Comparison of ENCODE assay signal across 13 cellular contexts in the genomic region with DNA sequence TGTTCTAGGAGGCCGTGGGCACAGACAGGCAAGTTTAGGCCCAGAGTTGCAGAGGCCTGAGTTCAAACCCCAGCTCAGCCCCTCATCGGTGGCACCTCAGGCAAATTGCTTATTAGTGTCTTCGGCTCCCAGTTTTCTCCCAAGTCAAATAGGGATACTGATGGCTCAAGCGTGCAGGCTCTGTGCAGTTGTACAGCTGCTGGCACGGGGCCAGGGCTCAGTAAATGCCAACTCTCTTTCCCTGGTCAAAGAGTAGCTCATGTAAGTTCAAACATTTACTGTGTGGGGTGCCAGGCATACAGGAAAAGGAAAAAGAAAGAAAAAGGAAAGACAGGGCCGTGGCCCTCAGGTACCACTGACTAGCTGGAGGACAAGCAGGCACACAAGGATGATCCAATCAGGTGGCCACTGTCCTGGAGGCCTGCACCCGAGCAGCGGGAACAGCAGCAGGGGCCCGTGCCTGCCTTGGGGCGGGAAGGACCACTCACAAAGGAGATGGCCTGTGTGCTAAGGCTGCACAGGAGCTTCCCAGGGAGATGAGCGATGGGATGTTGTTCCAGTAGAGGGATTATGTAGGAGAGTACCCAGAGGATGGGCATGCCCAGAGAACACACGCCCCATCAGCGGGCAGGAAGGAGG.
DNase-seq lines count a peak whose midpoint lies in the region; ATAC-seq and TF ChIP-seq lines count a peak whose summit lies in the region.
"Had no signal": no experiment of that assay in that cellular context is flagged by ENCODE, and none has a peak within 500 bp of the region (broad histone marks: within the 10 kb centered on the region; RNA-seq: fewer than 3 reads in every experiment).

No MANE protein-coding gene starts in this region.

- H3K27me3 Mint-ChIP-seq in activated CD8-positive, alpha-beta T cell treated with anti-CD3 and anti-CD28 coated beads for 36 hours, result no peaks in the 10 kb centered on the region

- H3K27ac ChIP-seq in skeletal muscle tissue (ENCODE audit: low read depth, low read length), result peak overlapping the region; percentile 82
- H3K27ac ChIP-seq: brain microvascular endothelial cell had no signal

- TF ChIP-seq CTCF in LNCaP clone FGC (IDR thresholded peaks at IDR 0.05; ENCODE audit: control insufficient read depth, extremely low read depth, insufficient read depth), result no peak
- TF ChIP-seq CTCF in activated CD8-positive, alpha-beta T cell treated with anti-CD3 and anti-CD28 coated beads for 36 hours (IDR thresholded peaks at IDR 0.05), result no peak

- no peaks in the 10 kb centered on the region for H3K27me3 ChIP-seq in skeletal muscle tissue (ENCODE audit: control insufficient read depth in 3 of 3, insufficient read depth in 3 of 3, low read length in 3 of 3)
- H3K27me3 ChIP-seq: brain microvascular endothelial cell, left lung had no signal

- peak overlapping the region; percentile 28 to 74 (median 42) for H3K9ac ChIP-seq in skeletal muscle tissue (ENCODE audit: low read depth in 1 of 3, low read length in 3 of 3)

- no peak overlapping the region for H3K4me3 Mint-ChIP-seq in activated CD8-positive, alpha-beta T cell treated with anti-CD3 and anti-CD28 coated beads for 36 hours

- no peaks in the 10 kb centered on the region for H3K9me3 ChIP-seq in skeletal muscle tissue (ENCODE audit: control insufficient read depth in 3 of 3, low read length in 3 of 3)
- H3K9me3 ChIP-seq: left lung had no signal

- intact Hi-C loops in activated CD8-positive, alpha-beta T cell treated with anti-CD3 and anti-CD28 coated beads for 36 hours (cut with micrococcal nuclease), result no loop called here
- intact Hi-C loops in left colon (cut with DNase I, micrococcal nuclease), result no loop called here

- H3K4me1 Mint-ChIP-seq in activated CD8-positive, alpha-beta T cell treated with anti-CD3 and anti-CD28 coated beads for 36 hours (ENCODE audit: low read depth), result peaks cover 11% of the 10 kb centered on the region

- peaks cover 57 to 61% (median 60%) of the 10 kb centered on the region in 3 donors for H3K4me1 ChIP-seq in skeletal muscle tissue (ENCODE audit: control insufficient read depth in 3 of 3, insufficient read depth in 3 of 3, low read length in 3 of 3)

- H3K4me3 ChIP-seq in LNCaP clone FGC (ENCODE audit: low read depth, low read length) (no peak overlapping the region), skeletal muscle tissue (ENCODE audit: low read length in 3 of 3) (peak overlapping the region in 1 of 3 donors; percentile 13)
- H3K4me3 ChIP-seq: left lung had no signal

- CTCF ChIA-PET in activated CD8-positive, alpha-beta T cell treated with anti-CD3 and anti-CD28 coated beads for 36 hours (lab: Charles Lee), result interaction anchor here (0.9 to 7.8 kb wide), 4 partner anchors 28 to 102 kb away, joined by 3 to 43 read pairs (median 3); no protein-coding TSS in a partner anchor

- peaks cover 6 to 22% (median 13%) of the 10 kb centered on the region in 3 donors for H3K36me3 ChIP-seq in skeletal muscle tissue (ENCODE audit: control insufficient read depth in 3 of 3, insufficient read depth in 3 of 3, low read length in 3 of 3)

- H3K36me3 Mint-ChIP-seq in activated CD8-positive, alpha-beta T cell treated with anti-CD3 and anti-CD28 coated beads for 36 hours (ENCODE audit: low read depth), result peaks cover 30% of the 10 kb centered on the region

- no peak for ATAC-seq in activated CD8-positive, alpha-beta T cell treated with anti-CD3 and anti-CD28 coated beads for 36 hours
- peak; percentile 66 for ATAC-seq in left colon
- ATAC-seq: left lung had no signal

- H3K9me3 Mint-ChIP-seq in activated CD8-positive, alpha-beta T cell treated with anti-CD3 and anti-CD28 coated beads for 36 hours, result no peaks in the 10 kb centered on the region

- DNase-seq in LNCaP clone FGC (ENCODE audit: low read depth), result peak; percentile 43
- no peak for DNase-seq in activated CD8-positive, alpha-beta T cell treated with anti-CD3 and anti-CD28 coated beads for 36 hours
- peak; percentile 72 to 80 for DNase-seq in left colon
- DNase-seq in HPDE6-E6E7 (ENCODE audit: extremely low spot score), result no peak
- DNase-seq in DMS114 treated with DMSO at 0.1 percent for 48 hours (lab: John Stamatoyannopoulos, UW; ENCODE audit: unreplicated experiment), result no peak
- no peak for DNase-seq in NCI-H2196 (lab: John Stamatoyannopoulos, UW; ENCODE audit: unreplicated experiment)
- DNase-seq: activated T-cell treated with anti-CD3 and anti-CD28 coated beads for 4 hours; brain microvascular endothelial cell; left lung; NCI-H1105; stimulated activated CD4-positive, alpha-beta T cell treated with anti-CD3 and anti-CD28 coated beads, Interleukin-4, amount 100 ng/mL, for 1 hour; stimulated activated naive CD4-positive, alpha-beta T cell had no signal

- peak overlapping the region; percentile 10 for H3K27ac Mint-ChIP-seq in activated CD8-positive, alpha-beta T cell treated with anti-CD3 and anti-CD28 coated beads for 36 hours

- POLR2A ChIA-PET in activated CD8-positive, alpha-beta T cell treated with anti-CD3 and anti-CD28 coated beads for 36 hours (lab: Charles Lee), result interaction anchor here (1.1 kb wide), 1 partner anchor 17 kb away, joined by 3 read pairs; no protein-coding TSS in a partner anchor

Comparison
In these comparisons a context has a peak if more than half of its experiments do, and no peak if none do; other contexts are left out.
1. DNase-seq: peak in LNCaP clone FGC (single experiment) and left colon (2 of 2); none in activated CD8-positive, alpha-beta T cell treated with anti-CD3 and anti-CD28 coated beads for 36 hours (single experiment), HPDE6-E6E7 (single experiment), DMS114 treated with DMSO at 0.1 percent for 48 hours (single experiment) and NCI-H2196 (single experiment).